ENCODE assay signal across 19 cellular contexts in the genomic region with DNA sequence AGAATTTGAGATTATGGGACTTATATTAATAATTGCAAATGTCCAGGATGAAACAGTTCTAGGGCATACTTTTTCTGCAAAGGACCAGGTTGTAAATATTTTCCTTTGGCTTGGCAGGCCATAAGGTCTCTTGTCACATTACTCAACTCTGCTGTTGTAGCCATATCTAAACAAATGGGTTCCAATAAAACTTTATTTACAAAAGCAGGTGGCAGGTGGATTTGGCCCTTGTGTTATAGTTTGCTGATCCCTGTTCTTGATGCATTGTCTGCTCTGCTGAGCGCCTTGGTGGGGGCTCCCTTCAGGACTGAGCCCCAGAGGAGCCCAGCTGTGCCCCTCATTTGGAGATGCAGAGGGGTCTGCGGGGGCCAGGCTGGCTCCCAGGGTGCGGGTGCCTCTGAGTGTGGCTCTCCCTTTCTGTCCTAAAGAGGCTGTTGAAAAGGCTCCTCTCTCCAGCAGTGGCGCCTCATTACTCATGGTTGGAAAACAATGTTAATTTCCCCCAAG.
DNase-seq lines count a peak whose midpoint lies in the region; ATAC-seq, FAIRE-seq and TF ChIP-seq lines count a peak whose summit lies in the region.
"Had no signal": no experiment of that assay in that cellular context is flagged by ENCODE, and none has a peak within 500 bp of the region (broad histone marks: within the 10 kb centered on the region; RNA-seq: fewer than 3 reads in every experiment).

No MANE protein-coding gene starts in this region.

- no peaks in the 10 kb centered on the region for H3K79me2 ChIP-seq in K562 (ENCODE audit: control insufficient read depth, insufficient read depth, low read length)

- no peaks in the 10 kb centered on the region for H3K9me1 ChIP-seq in K562 (ENCODE audit: control insufficient read depth, insufficient read depth, low read length)

- CTCF ChIA-PET in K562 (lab: Yijun Ruan, JAX; ENCODE audit: low intra/inter-chr PET ratio) = no interaction called here

- H3K9me3 ChIP-seq in K562 (replicated peaks; ENCODE audit: control insufficient read depth, insufficient read depth, low read depth, low read length) = no peaks in the 10 kb centered on the region
- H3K9me3 ChIP-seq: MG63 had no signal

- in situ Hi-C loops in K562 (cut with MboI) = no loop called here

- H3K27me3 ChIP-seq in K562 (ENCODE audit: control insufficient read depth in 2 of 2, insufficient read depth in 2 of 2, low read length in 2 of 2) = peaks cover 12 to 24% of the 10 kb centered on the region in 2 experiments
- H3K27me3 ChIP-seq: MG63 had no signal

- H3K27ac ChIP-seq in K562 (ENCODE audit: extremely low read depth, low read depth, low read length) = no peak overlapping the region

- peak overlapping the region; percentile 91 for H3K27ac Mint-ChIP-seq in nephron progenitor cell
- H3K27ac Mint-ChIP-seq: memory B cell, natural killer cell had no signal

- POLR2A ChIA-PET in K562 (lab: Yijun Ruan, JAX) = no interaction called here

- TF ChIP-seq POLR2A in K562 (conservative IDR thresholded peaks at IDR 0.05) = no peak

- FAIRE-seq in K562 (lab: Jason Lieb, UNC) = no peak
- FAIRE-seq: islet of Langerhans, TTC549 had no signal

- TF ChIP-seq CTCF in LNCaP clone FGC (IDR thresholded peaks at IDR 0.05; ENCODE audit: control insufficient read depth, extremely low read depth, insufficient read depth) (no peak), K562 (IDR thresholded peaks at IDR 0.05 in 2 of 3, conservative IDR thresholded peaks at IDR 0.05 in 1 of 3; ENCODE audit: insufficient read depth in 2 of 3, low read depth in 1 of 3, low read length in 3 of 3) (no peak), nephron progenitor cell (IDR thresholded peaks at IDR 0.05) (no peak)

- DNase-seq in DMS53 (lab: John Stamatoyannopoulos, UW) = peak; percentile 78
- DNase-seq in LNCaP clone FGC (ENCODE audit: low read depth) = peak; percentile 26
- DNase-seq in K562 (ENCODE audit: extremely low read depth in 1 of 4, low spot score in 3 of 4) = no peak
- DNase-seq in nephron progenitor cell = no peak
- no peak for DNase-seq in GDM1 (lab: John Stamatoyannopoulos, UW)
- DNase-seq: activated CD4-positive, alpha-beta T cell treated with anti-CD3 and anti-CD28 coated beads for 48 hours; activated gamma-delta T cell treated with Interleukin-2 at 50 U/mL for 16 hours; AML-193; amniotic stem cell; MG63; natural killer cell; NCI-H2107; SW 1271 had no signal

- no peak for ATAC-seq in K562
- ATAC-seq in GM21367 (IDR thresholded peaks at IDR 0.05; ENCODE audit: unreplicated experiment) = no peak
- ATAC-seq in HG03565 (IDR thresholded peaks at IDR 0.05; ENCODE audit: unreplicated experiment) = no peak
- ATAC-seq: natural killer cell had no signal

- no peaks in the 10 kb centered on the region for H3K36me3 ChIP-seq in K562 (ENCODE audit: control insufficient read depth, insufficient read depth, low read length)
- H3K36me3 ChIP-seq: MG63 had no signal

- no peak for TF ChIP-seq EP300 in K562 (IDR thresholded peaks at IDR 0.05; ENCODE audit: low read length)

- no peak overlapping the region for H3K4me2 ChIP-seq in K562 (ENCODE audit: insufficient read depth, low read length)
- H3K4me2 ChIP-seq: smooth muscle cell had no signal

- H3K4me1 ChIP-seq in K562 (replicated peaks in 1 of 2; ENCODE audit: control insufficient read depth in 2 of 2, insufficient read depth in 2 of 2, low read length in 2 of 2) = no peaks in the 10 kb centered on the region

- H4K20me1 ChIP-seq in K562 (replicated peaks; ENCODE audit: control insufficient read depth, insufficient read depth, low read length) = no peaks in the 10 kb centered on the region; the same call in 1 of the 2 replicates

- no peaks in the 10 kb centered on the region for H3K36me3 Mint-ChIP-seq in nephron progenitor cell (ENCODE audit: low read depth)
- H3K36me3 Mint-ChIP-seq: memory B cell, natural killer cell had no signal

- 4% methylated on average over 4 of the region's 4 CpGs for WGBS in K562 (ENCODE audit: insufficient coverage, low coverage, missing lambda C conversion rate)

- peaks cover 79% of the 10 kb centered on the region for H3K4me1 Mint-ChIP-seq in nephron progenitor cell
- H3K4me1 Mint-ChIP-seq: memory B cell, natural killer cell had no signal

- H3K4me3 Mint-ChIP-seq in nephron progenitor cell = no peak overlapping the region
- H3K4me3 Mint-ChIP-seq: memory B cell, natural killer cell had no signal

- intact Hi-C loops in K562 (cut with micrococcal nuclease) = no loop called here

- no TSS peak for BruUV-seq in K562 (replicated peaks; lab: Mats Ljungman, UMichigan)

- no peaks in the 10 kb centered on the region for H3K9me3 Mint-ChIP-seq in nephron progenitor cell
- H3K9me3 Mint-ChIP-seq: natural killer cell had no signal

- TF ChIP-seq RAD21 in K562 (CRISPR knock-in tag; conservative IDR thresholded peaks at IDR 0.05 in 1 of 2, IDR thresholded peaks at IDR 0.05 in 1 of 2) = no peak

- no peak overlapping the region for H2AFZ ChIP-seq in K562 (ENCODE audit: low read depth, low read length)

- no peak overlapping the region for H3K9ac ChIP-seq in K562 (ENCODE audit: insufficient read depth in 1 of 2, low read depth in 2 of 2, low read length in 2 of 2)

- peaks cover 16% of the 10 kb centered on the region for H3K27me3 Mint-ChIP-seq in nephron progenitor cell (ENCODE audit: low read depth, poor library complexity)

- H3K4me3 ChIP-seq in LNCaP clone FGC (ENCODE audit: low read depth, low read length) = no peak overlapping the region
- no peak overlapping the region for H3K4me3 ChIP-seq in K562
- H3K4me3 ChIP-seq: MG63, smooth muscle cell had no signal

TF ChIP-seq in K562, 482 proteins besides CTCF, POLR2A, EP300 and RAD21:
- TF ChIP-seq NR2C1 (IDR thresholded peaks at IDR 0.05) (no peak), NR2C1 (tag; IDR thresholded peaks at IDR 0.05) (no peak), EZH2 (IDR thresholded peaks at IDR 0.05; ENCODE audit: borderline replicate concordance, low read depth, low read length) (no peak), SP2 (IDR thresholded peaks at IDR 0.05; ENCODE audit: extremely low read depth, low read depth, low read length, poor library complexity, severe bottlenecking) (no peak), ZBTB40 (IDR thresholded peaks at IDR 0.05) (peak; percentile 92), ZBTB40 (CRISPR knock-in tag; IDR thresholded peaks at IDR 0.05) (peak; percentile 77), SETDB1 (IDR thresholded peaks at IDR 0.05; ENCODE audit: low read length) (no peak)

Comparison
In these comparisons a context has a peak if more than half of its experiments do, and no peak if none do; other contexts are left out.
1. DNase-seq: peak in DMS53 (single experiment) and LNCaP clone FGC (single experiment); none in K562 (0 of 4), nephron progenitor cell (single experiment) and GDM1 (single experiment).